9 cellular contexts compared by ENCODE assay signal in the genomic region with DNA sequence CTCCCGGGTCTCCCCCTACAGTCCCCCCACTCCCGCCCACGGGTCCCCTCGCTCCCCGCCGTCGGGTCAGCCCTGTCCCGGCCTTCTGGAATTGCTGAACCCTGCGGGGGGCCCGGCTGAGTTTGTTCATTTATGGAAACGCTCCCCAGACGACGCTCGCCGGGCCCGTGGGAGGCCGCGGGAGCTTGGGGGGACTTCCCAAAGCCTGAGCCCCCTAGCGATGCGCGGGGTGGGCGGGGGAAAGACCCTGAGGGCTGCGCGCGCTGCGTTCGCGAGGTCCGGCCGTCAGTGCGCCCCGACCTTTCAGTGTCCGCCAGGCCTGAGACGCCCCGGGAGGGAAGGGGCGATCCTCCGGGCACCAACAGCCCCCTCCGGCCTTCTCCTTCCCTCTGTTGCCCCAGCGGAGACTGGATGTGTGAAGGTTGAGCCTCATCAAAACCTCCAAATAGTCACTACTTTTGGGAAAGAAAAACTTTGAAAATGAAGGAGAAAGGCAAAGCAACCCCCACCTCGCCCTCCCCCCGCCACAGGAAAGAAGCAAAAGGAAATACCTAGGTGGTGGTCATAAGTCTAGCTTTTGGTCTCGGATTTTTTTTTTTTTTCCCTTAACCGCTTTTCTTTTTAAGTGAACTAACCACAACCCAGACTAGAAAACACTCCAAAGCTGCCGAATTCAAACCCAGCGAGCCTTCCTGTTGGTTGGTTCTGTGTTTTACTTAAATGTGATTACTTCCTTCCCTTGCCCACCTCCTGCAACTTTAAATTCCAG. TPM values are rescaled to one million over a fixed set of nuclear protein-coding genes. Genes with fewer than 3 reads are reported as not detected.
DNase-seq lines count a peak whose midpoint lies in the region; ATAC-seq and TF ChIP-seq lines count a peak whose summit lies in the region.
"Had no signal": no experiment of that assay in that cellular context is flagged by ENCODE, and none has a peak within 500 bp of the region (broad histone marks: within the 10 kb centered on the region; RNA-seq: fewer than 3 reads in every experiment).

No MANE protein-coding gene starts in this region.

- H3K27ac ChIP-seq in GM23248, result no peak overlapping the region

- H3K4me1 ChIP-seq in GM23248 (ENCODE audit: insufficient read depth), result peaks cover 14% of the 10 kb centered on the region; the same call in 1 of the 2 replicates

- H3K4me3 ChIP-seq in GM06990 (replicated peaks; ENCODE audit: low read depth, low read length) (peak overlapping the region; percentile 69), GM23248 (peak overlapping the region; percentile 61; the same call in 1 of the 2 replicates)

- DNase-seq in GM06990 (ENCODE audit: extremely low read depth, insufficient read length), result peak; percentile 80
- DNase-seq in GM23248, result no peak
- no peak for DNase-seq in T-helper 2 cell treated with Interferon-gamma antibody and Interleukin-4, amounts not matched to agents 5 μg/mL and 100 μg/mL, for 36 hours (ENCODE audit: low spot score)
- no peak for DNase-seq in left ventricle myocardium superior
- DNase-seq in stimulated activated naive CD8-positive, alpha-beta T cell treated with anti-CD3 and anti-CD28 coated beads, Interleukin-15, Interleukin-2, amounts not matched to agents 100 U/mL and 50 U/mL, for 24 hours, result peak; percentile 45
- no peak for DNase-seq in NCI-H82 (lab: John Stamatoyannopoulos, UW)
- no peak for DNase-seq in stimulated activated CD4-positive, alpha-beta T cell treated with anti-CD3 and anti-CD28 coated beads, Interleukin-1b, Interleukin-23, amount 100 ng/mL, for 48 hours

- intact Hi-C loops in left ventricle myocardium superior (cut with micrococcal nuclease), result no loop called here

- ATAC-seq in left ventricle myocardium superior (peak; percentile 6), HG03139 (IDR thresholded peaks at IDR 0.05; ENCODE audit: unreplicated experiment) (no peak)
- ATAC-seq in stimulated activated naive CD8-positive, alpha-beta T cell treated with anti-CD3 and anti-CD28 coated beads, Interleukin-15, Interleukin-2, amounts not matched to agents 100 U/mL and 50 U/mL, for 24 hours, result peak; percentile 34

- no peaks in the 10 kb centered on the region for H3K9me3 Mint-ChIP-seq in T-helper 2 cell treated with Interferon-gamma antibody and Interleukin-4, amounts not matched to agents 5 μg/mL and 100 μg/mL, for 36 hours

- peaks cover 2% of the 10 kb centered on the region for H3K36me3 Mint-ChIP-seq in T-helper 2 cell treated with Interferon-gamma antibody and Interleukin-4, amounts not matched to agents 5 μg/mL and 100 μg/mL, for 36 hours (ENCODE audit: low read depth)

- peaks cover 12% of the 10 kb centered on the region for H3K4me1 Mint-ChIP-seq in T-helper 2 cell treated with Interferon-gamma antibody and Interleukin-4, amounts not matched to agents 5 μg/mL and 100 μg/mL, for 36 hours (ENCODE audit: low read depth)

- H3K79me2 ChIP-seq in GM23248 (ENCODE audit: insufficient read depth), result no peaks in the 10 kb centered on the region

- no peak for TF ChIP-seq CTCF in GM06990 (IDR thresholded peaks at IDR 0.05; ENCODE audit: insufficient read depth, low read length, poor library complexity, severe bottlenecking)

- H3F3A ChIP-seq in GM23248 (ENCODE audit: insufficient read depth), result peaks cover 15% of the 10 kb centered on the region; the same call in 1 of the 2 replicates

- peak overlapping the region; percentile 8 for H3K27ac Mint-ChIP-seq in T-helper 2 cell treated with Interferon-gamma antibody and Interleukin-4, amounts not matched to agents 5 μg/mL and 100 μg/mL, for 36 hours

- H3K4me3 Mint-ChIP-seq in T-helper 2 cell treated with Interferon-gamma antibody and Interleukin-4, amounts not matched to agents 5 μg/mL and 100 μg/mL, for 36 hours, result peak overlapping the region; percentile 77

- no peaks in the 10 kb centered on the region for H3K9me2 ChIP-seq in GM23248 (ENCODE audit: insufficient read depth)

- 25% methylated on average over 24 to 36 of the region's 45 CpGs for WGBS in GM23248 (ENCODE audit: low coverage in 1 of 2, low lambda C conversion rate in 2 of 2, missing lambda C conversion rate in 2 of 2), 2 experiments

- H3K36me3 ChIP-seq in GM06990 (ENCODE audit: control insufficient read depth, insufficient read depth, low read length), result no peaks in the 10 kb centered on the region
- no peaks in the 10 kb centered on the region for H3K36me3 ChIP-seq in GM23248 (ENCODE audit: low read depth)
- H3K36me3 ChIP-seq: thyroid gland had no signal

- H3K9ac ChIP-seq in GM23248, result no peak overlapping the region

- no peak overlapping the region for H2AFZ ChIP-seq in GM23248

- in situ Hi-C loops in GM23248 (cut with MboI), result no loop called here

- H3K27me3 ChIP-seq in GM06990 (replicated peaks; ENCODE audit: control insufficient read depth, insufficient read depth, low read length) (no peaks in the 10 kb centered on the region), GM23248 (replicated peaks; ENCODE audit: insufficient read depth) (peaks cover 48% of the 10 kb centered on the region)
- H3K27me3 ChIP-seq: thyroid gland had no signal

- no peaks in the 10 kb centered on the region for H4K20me1 ChIP-seq in GM23248 (ENCODE audit: insufficient read depth)

- no peaks in the 10 kb centered on the region for H3K9me3 ChIP-seq in GM23248 (ENCODE audit: low read depth)
- H3K9me3 ChIP-seq: thyroid gland had no signal

- H3K4me2 ChIP-seq in GM23248 (ENCODE audit: unreplicated experiment), result no peak overlapping the region

- H3K27me3 Mint-ChIP-seq in T-helper 2 cell treated with Interferon-gamma antibody and Interleukin-4, amounts not matched to agents 5 μg/mL and 100 μg/mL, for 36 hours (ENCODE audit: low read depth), result peaks cover 77% of the 10 kb centered on the region

RNA-seq across cellular contexts. Expression of gene CYS1, which starts 0.5 kb away (rescaled TPM):
- total RNA-seq in GM23248 (2014; rRNA removed; shearing (Covaris generic)), result 6.1 and 7.1 TPM in 2 replicates
- polyA plus RNA-seq in GM23248 (2016; fragmentation: Nextera tagmentation; extraction: Ambion mirVana), result 2.8 and 3.1 TPM in 2 replicates
- total RNA-seq in left ventricle myocardium superior, result 3.0 TPM

RNA-seq across cellular contexts. Expression of gene KLF11, which starts 37.4 kb away (rescaled TPM):
- 5.8 and 6.6 TPM in 2 replicates for total RNA-seq in GM23248 (2014; rRNA removed; shearing (Covaris generic))
- polyA plus RNA-seq in GM23248 (2016; fragmentation: Nextera tagmentation; extraction: Ambion mirVana), result 4.8 and 4.9 TPM in 2 replicates
- total RNA-seq in left ventricle myocardium superior, result 25.8 TPM

RNA-seq across cellular contexts. Expression of gene RRM2, which starts 41.8 kb away (rescaled TPM):
- 17.6 and 23.5 TPM in 2 replicates for total RNA-seq in GM23248 (2014; rRNA removed; shearing (Covaris generic))
- polyA plus RNA-seq in GM23248 (2016; fragmentation: Nextera tagmentation; extraction: Ambion mirVana), result 79.2 and 79.3 TPM in 2 replicates
- 1.3 TPM for total RNA-seq in left ventricle myocardium superior

Comparison
In these comparisons a context has a peak if more than half of its experiments do, and no peak if none do; other contexts are left out.
1. DNase-seq: peak in GM06990 (single experiment) and stimulated activated naive CD8-positive, alpha-beta T cell treated with anti-CD3 and anti-CD28 coated beads, Interleukin-15, Interleukin-2, amounts not matched to agents 100 U/mL and 50 U/mL, for 24 hours (single experiment); none in GM23248 (single experiment), T-helper 2 cell treated with Interferon-gamma antibody and Interleukin-4, amounts not matched to agents 5 μg/mL and 100 μg/mL, for 36 hours (single experiment), left ventricle myocardium superior (single experiment), NCI-H82 (single experiment) and stimulated activated CD4-positive, alpha-beta T cell treated with anti-CD3 and anti-CD28 coated beads, Interleukin-1b, Interleukin-23, amount 100 ng/mL, for 48 hours (single experiment).